Comparison of ENCODE assay signal across 1 cellular context in the genomic region with DNA sequence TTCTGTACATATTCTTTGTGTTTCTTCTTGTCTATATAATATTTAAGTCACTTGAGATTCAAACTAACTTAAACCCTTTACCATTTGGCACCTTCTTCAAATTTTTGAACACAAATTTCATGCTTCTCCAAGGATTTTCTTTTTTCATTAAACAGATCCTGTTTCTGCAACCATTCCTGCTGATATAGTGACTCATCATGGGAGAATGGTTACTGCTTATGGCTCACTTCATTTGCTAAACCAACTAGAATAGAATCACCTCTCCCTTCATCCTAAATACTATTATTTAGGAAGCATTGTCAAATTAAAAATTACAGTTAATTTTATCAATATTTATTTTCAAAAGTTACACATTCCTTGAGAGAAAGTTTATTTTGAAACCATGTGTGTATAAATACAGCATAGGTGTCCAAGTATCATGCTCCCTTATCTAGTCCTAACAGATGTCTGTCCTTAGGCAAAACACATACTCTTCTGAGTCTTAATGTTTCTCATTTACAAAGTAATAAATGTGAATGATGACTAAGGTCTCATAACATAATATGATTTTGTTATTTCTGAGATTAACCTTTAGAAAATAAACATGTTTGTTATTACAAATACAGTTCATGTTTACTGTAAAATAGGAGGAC.
TF ChIP-seq lines count a peak whose summit lies in the region.

No MANE protein-coding gene starts in this region.

TF ChIP-seq in WTC11, 78 proteins besides CTCF, POLR2A, EP300 and RAD21 (continued from another document):
- TF ChIP-seq, protein P1, sequence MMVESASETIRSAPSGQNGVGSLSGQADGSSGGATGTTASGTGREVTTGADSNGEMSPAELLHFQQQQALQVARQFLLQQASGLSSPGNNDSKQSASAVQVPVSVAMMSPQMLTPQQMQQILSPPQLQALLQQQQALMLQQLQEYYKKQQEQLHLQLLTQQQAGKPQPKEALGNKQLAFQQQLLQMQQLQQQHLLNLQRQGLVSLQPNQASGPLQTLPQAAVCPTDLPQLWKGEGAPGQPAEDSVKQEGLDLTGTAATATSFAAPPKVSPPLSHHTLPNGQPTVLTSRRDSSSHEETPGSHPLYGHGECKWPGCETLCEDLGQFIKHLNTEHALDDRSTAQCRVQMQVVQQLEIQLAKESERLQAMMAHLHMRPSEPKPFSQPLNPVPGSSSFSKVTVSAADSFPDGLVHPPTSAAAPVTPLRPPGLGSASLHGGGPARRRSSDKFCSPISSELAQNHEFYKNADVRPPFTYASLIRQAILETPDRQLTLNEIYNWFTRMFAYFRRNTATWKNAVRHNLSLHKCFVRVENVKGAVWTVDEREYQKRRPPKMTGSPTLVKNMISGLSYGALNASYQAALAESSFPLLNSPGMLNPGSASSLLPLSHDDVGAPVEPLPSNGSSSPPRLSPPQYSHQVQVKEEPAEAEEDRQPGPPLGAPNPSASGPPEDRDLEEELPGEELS (CRISPR knock-in tag; IDR thresholded peaks at IDR 0.05): no peak
- TF ChIP-seq RORB (CRISPR knock-in tag; IDR thresholded peaks at IDR 0.05) (no peak), FOXP1 (CRISPR knock-in tag; IDR thresholded peaks at IDR 0.05; ENCODE audit: borderline replicate concordance) (no peak), PRRX2 (CRISPR knock-in tag; IDR thresholded peaks at IDR 0.05) (no peak)
